ENCODE assay signal across 7 cellular contexts in the genomic region with DNA sequence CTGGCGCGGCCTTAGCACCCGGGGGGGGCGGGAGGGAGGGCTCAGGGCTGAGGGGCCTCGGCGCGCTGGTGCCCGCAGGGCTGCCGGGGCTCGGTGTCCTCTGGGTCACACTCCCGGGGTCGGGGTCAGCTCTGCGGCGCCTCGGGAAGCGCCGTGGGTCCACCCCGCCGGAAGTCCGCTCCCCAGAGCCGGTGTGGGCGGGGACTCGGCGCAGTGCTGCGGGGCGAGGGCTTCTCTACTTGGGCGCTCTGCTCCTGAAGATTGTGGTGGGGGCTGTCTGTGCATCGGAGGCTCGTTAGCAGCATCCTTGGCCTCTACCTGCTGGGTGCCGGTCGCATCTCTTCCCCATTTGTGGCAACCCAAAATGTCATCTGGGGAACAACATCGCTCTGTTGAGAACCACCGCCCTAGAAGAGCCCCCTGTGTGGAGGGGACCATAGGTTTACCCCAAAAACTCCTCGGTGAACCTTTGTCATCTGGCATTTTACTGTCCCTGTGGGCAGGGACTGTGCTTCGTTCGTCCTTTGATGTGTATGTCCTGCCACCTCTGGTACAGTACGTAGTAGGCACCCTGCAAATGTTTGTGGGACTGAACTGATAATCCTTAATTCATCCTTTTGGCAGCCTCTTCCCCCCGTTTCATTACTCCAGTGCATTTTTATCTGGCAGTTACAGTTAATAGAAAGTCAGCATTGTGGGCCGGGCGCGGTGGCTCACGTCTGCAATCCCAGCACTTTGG. TPM values are rescaled to one million over a fixed set of nuclear protein-coding genes. Genes with fewer than 3 reads are reported as not detected.
DNase-seq lines count a peak whose midpoint lies in the region; ATAC-seq and TF ChIP-seq lines count a peak whose summit lies in the region.

No MANE protein-coding gene starts in this region.

- peaks cover 47% of the 10 kb centered on the region for H3K4me1 ChIP-seq in KMS-11 (ENCODE audit: low read depth, poor library complexity, severe bottlenecking)
- H3K4me1 ChIP-seq in lung (ENCODE audit: control insufficient read depth in 2 of 2, insufficient read depth in 2 of 2, low read length in 2 of 2), result peaks cover 6 to 24% of the 10 kb centered on the region in 2 donors

- peak overlapping the region; percentile 85 for H3K4me2 ChIP-seq in KMS-11

- no peaks in the 10 kb centered on the region for H3K9me3 ChIP-seq in lung (ENCODE audit: control insufficient read depth in 2 of 2, insufficient read depth in 1 of 2, low read length in 1 of 2)

- ATAC-seq in GM21737 (IDR thresholded peaks at IDR 0.05; ENCODE audit: unreplicated experiment), result peak; percentile 59
- ATAC-seq in lung (ENCODE audit: insufficient read depth, low FRiP score), result peak; percentile 78

- H3K27me3 ChIP-seq in KMS-11 (ENCODE audit: insufficient read depth, low read depth) (no peaks in the 10 kb centered on the region), lung (ENCODE audit: control insufficient read depth, insufficient read depth) (no peaks in the 10 kb centered on the region)

- peak overlapping the region; percentile 49; the same call in 1 of the 2 replicates for H3K9ac ChIP-seq in KMS-11

- TF ChIP-seq CTCF in GM12864 (IDR thresholded peaks at IDR 0.05; ENCODE audit: low read depth, low read length, missing control alignments) (no peak), KMS-11 (conservative IDR thresholded peaks at IDR 0.05; ENCODE audit: low read depth, low read length) (no peak), coronary artery (IDR thresholded peaks at IDR 0.05) (no peak), lung (IDR thresholded peaks at IDR 0.05; ENCODE audit: control extremely low read depth, extremely low read depth) (no peak)

- no peak for DNase-seq in GM12864 (ENCODE audit: low read depth)
- DNase-seq in activated CD4-positive, CD25-positive, alpha-beta regulatory T cell treated with anti-CD3 and anti-CD28 coated beads, Interleukin-2, amount 50 U/mL, for 16 hours (ENCODE audit: low read depth, low spot score), result peak; percentile 17
- DNase-seq in coronary artery (ENCODE audit: low spot score), result no peak
- peak; percentile 52 for DNase-seq in lung (ENCODE audit: low spot score)
- DNase-seq in stimulated activated CD8-positive, alpha-beta memory T cell treated with anti-CD3 and anti-CD28 coated beads, Interleukin-15, amount 100 ng/mL, for 1 hour (ENCODE audit: low read depth), result peak; percentile 2

- H3K27ac ChIP-seq in KMS-11 (peak overlapping the region; percentile 43; the same call in 1 of the 2 replicates), coronary artery (peak overlapping the region; percentile 94 to 97), lung (ENCODE audit: low read depth in 1 of 2, low read length in 1 of 2) (peak overlapping the region; percentile 87 to 92)

- H3K4me3 ChIP-seq in GM12864 (ENCODE audit: low read depth, low read length), result peak overlapping the region; percentile 78
- H3K4me3 ChIP-seq in KMS-11 (IDR thresholded peaks at IDR 0.05; ENCODE audit: insufficient read depth, low read depth, low read length), result no peak overlapping the region
- peak overlapping the region; percentile 88 for H3K4me3 ChIP-seq in coronary artery
- peak overlapping the region; percentile 94 for H3K4me3 ChIP-seq in lung

- 2 to 4% methylated on average over 32 to 42 of the region's 42 CpGs for WGBS in lung, 2 donors

- H2AFZ ChIP-seq in KMS-11 (ENCODE audit: low read depth), result peak overlapping the region; percentile 69; the same call in 1 of the 2 replicates

- H4K20me1 ChIP-seq in KMS-11 (ENCODE audit: insufficient read depth), result no peaks in the 10 kb centered on the region

- no peaks in the 10 kb centered on the region for H3K36me3 ChIP-seq in KMS-11 (ENCODE audit: insufficient read depth)
- H3K36me3 ChIP-seq in lung (ENCODE audit: control insufficient read depth in 2 of 2, insufficient read depth in 2 of 2, low read length in 2 of 2), result no peaks in the 10 kb centered on the region

- peaks cover 51% of the 10 kb centered on the region for H3K79me2 ChIP-seq in KMS-11 (ENCODE audit: insufficient read depth, low read depth)

RNA-seq across cellular contexts. Expression of gene NAPG, which starts 0.6 kb away (rescaled TPM):
- 10 to 100 TPM; 37.2 to 37.4 TPM for total RNA-seq in lung
- 10 to 100 TPM; 12.7 to 15.1 TPM for polyA plus RNA-seq in lung

Comparison
In these comparisons a context has a peak if more than half of its experiments do, and no peak if none do; other contexts are left out.
1. DNase-seq: peak in activated CD4-positive, CD25-positive, alpha-beta regulatory T cell treated with anti-CD3 and anti-CD28 coated beads, Interleukin-2, amount 50 U/mL, for 16 hours (single experiment), lung (single experiment) and stimulated activated CD8-positive, alpha-beta memory T cell treated with anti-CD3 and anti-CD28 coated beads, Interleukin-15, amount 100 ng/mL, for 1 hour (single experiment); none in GM12864 (single experiment) and coronary artery (single experiment).
2. H3K27ac ChIP-seq: peak in every context shown above with its lines; median percentile 96 in coronary artery; 90 in lung; 43 in KMS-11.